2 cellular contexts compared by ENCODE assay signal in the genomic region with DNA sequence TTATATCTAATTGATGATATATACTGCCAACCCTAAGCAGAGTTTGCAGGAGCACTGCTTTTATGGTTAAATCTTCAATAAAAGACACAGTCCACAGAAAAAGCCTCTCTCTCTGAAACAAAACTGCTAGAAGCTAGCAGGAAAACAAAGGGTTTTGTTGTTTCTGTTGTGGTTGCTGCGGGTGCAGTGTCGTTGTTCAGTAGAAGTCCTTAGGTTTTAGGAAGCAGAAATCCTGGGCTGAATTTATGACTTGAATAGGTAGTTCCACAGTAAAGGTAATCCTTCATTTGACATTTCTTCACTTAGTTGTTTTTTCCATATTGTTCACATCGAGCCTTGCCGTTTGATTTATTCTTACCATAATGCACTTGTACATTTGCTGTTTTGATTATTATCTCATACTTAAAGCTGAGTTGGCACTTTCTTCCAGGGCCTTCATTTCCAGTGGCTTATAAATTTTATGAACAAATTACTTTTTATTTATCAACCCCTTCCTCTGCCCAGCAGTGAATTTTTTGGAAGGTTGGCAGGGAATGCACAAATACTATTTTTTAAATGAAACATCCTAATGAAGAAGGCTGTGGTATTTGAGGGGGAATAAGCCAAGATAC.
A peak's percentile ranks its signal among the peaks of the same experiment; 100 is the strongest.
TF ChIP-seq lines count a peak whose summit lies in the region.

No MANE protein-coding gene starts in this region.

TF ChIP-seq in IMR-90, 13 proteins besides CTCF, POLR2A, EP300 and RAD21:
- TF ChIP-seq, protein P1, sequence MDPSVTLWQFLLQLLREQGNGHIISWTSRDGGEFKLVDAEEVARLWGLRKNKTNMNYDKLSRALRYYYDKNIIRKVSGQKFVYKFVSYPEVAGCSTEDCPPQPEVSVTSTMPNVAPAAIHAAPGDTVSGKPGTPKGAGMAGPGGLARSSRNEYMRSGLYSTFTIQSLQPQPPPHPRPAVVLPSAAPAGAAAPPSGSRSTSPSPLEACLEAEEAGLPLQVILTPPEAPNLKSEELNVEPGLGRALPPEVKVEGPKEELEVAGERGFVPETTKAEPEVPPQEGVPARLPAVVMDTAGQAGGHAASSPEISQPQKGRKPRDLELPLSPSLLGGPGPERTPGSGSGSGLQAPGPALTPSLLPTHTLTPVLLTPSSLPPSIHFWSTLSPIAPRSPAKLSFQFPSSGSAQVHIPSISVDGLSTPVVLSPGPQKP (IDR thresholded peaks at IDR 0.05; ENCODE audit: borderline replicate concordance, low read depth, low read length) = no peak
- TF ChIP-seq MAFK (IDR thresholded peaks at IDR 0.05; ENCODE audit: low read depth, low read length) (peak; percentile 91), CHD1 (IDR thresholded peaks at IDR 0.05; ENCODE audit: low read depth, low read length) (no peak)
TF ChIP-seq in IMR-90: peak in this region for 1.

TF ChIP-seq in K562, 482 proteins besides CTCF, POLR2A, EP300 and RAD21:
- TF ChIP-seq, protein P1 (CRISPR knock-in tag; IDR thresholded peaks at IDR 0.05) = no peak
- TF ChIP-seq MAFG (tag; conservative IDR thresholded peaks at IDR 0.05) (peak; percentile 82), ZNF76 (CRISPR knock-in tag; IDR thresholded peaks at IDR 0.05; ENCODE audit: borderline replicate concordance) (no peak), C11orf30 (IDR thresholded peaks at IDR 0.05; ENCODE audit: low read depth) (peak; percentile 77), RFX1 (IDR thresholded peaks at IDR 0.05) (no peak), MAFK (IDR thresholded peaks at IDR 0.05; ENCODE audit: low read length) (peak; percentile 83), DMBX1 (CRISPR knock-in tag; IDR thresholded peaks at IDR 0.05; ENCODE audit: borderline replicate concordance) (no peak), RCOR1 (IDR thresholded peaks at IDR 0.05; ENCODE audit: borderline replicate concordance in 1 of 2, low read depth in 2 of 2, low read length in 2 of 2) (no peak), ASH1L (IDR thresholded peaks at IDR 0.05; ENCODE audit: borderline replicate concordance, low read depth, partially characterized antibody) (no peak), MAFF (IDR thresholded peaks at IDR 0.05; ENCODE audit: low read length) (peak; percentile 86), ZNF316 (IDR thresholded peaks at IDR 0.05) (peak; percentile 86), ZFP36 (IDR thresholded peaks at IDR 0.05; ENCODE audit: low read depth, low read length, partially characterized antibody) (no peak), XRCC3 (IDR thresholded peaks at IDR 0.05) (no peak)
- TF ChIP-seq, protein P2, sequence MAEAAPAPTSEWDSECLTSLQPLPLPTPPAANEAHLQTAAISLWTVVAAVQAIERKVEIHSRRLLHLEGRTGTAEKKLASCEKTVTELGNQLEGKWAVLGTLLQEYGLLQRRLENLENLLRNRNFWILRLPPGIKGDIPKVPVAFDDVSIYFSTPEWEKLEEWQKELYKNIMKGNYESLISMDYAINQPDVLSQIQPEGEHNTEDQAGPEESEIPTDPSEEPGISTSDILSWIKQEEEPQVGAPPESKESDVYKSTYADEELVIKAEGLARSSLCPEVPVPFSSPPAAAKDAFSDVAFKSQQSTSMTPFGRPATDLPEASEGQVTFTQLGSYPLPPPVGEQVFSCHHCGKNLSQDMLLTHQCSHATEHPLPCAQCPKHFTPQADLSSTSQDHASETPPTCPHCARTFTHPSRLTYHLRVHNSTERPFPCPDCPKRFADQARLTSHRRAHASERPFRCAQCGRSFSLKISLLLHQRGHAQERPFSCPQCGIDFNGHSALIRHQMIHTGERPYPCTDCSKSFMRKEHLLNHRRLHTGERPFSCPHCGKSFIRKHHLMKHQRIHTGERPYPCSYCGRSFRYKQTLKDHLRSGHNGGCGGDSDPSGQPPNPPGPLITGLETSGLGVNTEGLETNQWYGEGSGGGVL (CRISPR knock-in tag; IDR thresholded peaks at IDR 0.05) = no peak
